17 cellular contexts compared by ENCODE assay signal in the genomic region with DNA sequence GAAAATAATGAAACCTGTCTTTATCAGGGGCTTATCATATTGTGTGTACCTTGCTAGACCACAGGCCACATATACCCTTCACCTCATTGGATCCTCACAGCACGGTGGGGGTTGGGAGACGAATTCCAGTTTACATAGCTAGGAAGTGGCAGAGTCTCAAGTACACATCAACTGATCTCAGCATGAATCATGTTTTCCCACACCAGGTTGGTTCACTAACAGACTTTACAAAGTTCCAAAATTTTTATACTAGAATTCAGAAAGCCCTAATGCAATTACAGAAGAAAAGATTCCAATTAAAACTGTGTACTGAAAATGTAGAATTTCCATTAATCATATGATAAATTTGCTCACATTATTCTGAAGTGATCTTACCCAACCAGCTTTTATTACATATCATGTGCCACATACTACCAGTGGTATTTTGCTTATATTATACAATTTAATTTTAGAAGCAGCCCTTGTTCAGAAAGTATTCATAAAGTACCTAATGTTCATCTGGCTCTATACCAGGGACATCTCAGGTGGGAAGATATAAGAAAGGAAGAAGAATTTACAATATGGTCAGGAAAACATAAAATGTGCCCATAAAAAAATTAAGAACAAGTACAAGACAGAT.
DNase-seq lines count a peak whose midpoint lies in the region; ATAC-seq, FAIRE-seq and TF ChIP-seq lines count a peak whose summit lies in the region.
"Had no signal": no experiment of that assay in that cellular context is flagged by ENCODE, and none has a peak within 500 bp of the region (broad histone marks: within the 10 kb centered on the region; RNA-seq: fewer than 3 reads in every experiment).

No MANE protein-coding gene starts in this region.

- TF ChIP-seq CTCF in A549 (IDR thresholded peaks at IDR 0.05), result no peak
- no peak for TF ChIP-seq CTCF in IMR-90 (conservative IDR thresholded peaks at IDR 0.05; ENCODE audit: low read depth, low read length)
- no peak for TF ChIP-seq CTCF in K562 (IDR thresholded peaks at IDR 0.05 in 2 of 3, conservative IDR thresholded peaks at IDR 0.05 in 1 of 3; ENCODE audit: insufficient read depth in 2 of 3, low read depth in 1 of 3, low read length in 3 of 3)
- no peak for TF ChIP-seq CTCF in keratinocyte (optimal IDR thresholded peaks at IDR 0.05 in 1 of 3, IDR thresholded peaks at IDR 0.05 in 1 of 3, conservative IDR thresholded peaks at IDR 0.05 in 1 of 3; ENCODE audit: extremely low read depth in 1 of 3, insufficient read depth in 2 of 3, low read length in 3 of 3)
- no peak for TF ChIP-seq CTCF in tibial artery (IDR thresholded peaks at IDR 0.05)

- TF ChIP-seq EP300 in A549 (IDR thresholded peaks at IDR 0.05) (no peak), K562 (IDR thresholded peaks at IDR 0.05; ENCODE audit: low read length) (no peak)

- H4K20me1 ChIP-seq in IMR-90 (ENCODE audit: insufficient read depth, low read length), result no peaks in the 10 kb centered on the region
- no peaks in the 10 kb centered on the region for H4K20me1 ChIP-seq in K562 (replicated peaks; ENCODE audit: control insufficient read depth, insufficient read depth, low read length)
- no peaks in the 10 kb centered on the region for H4K20me1 ChIP-seq in keratinocyte (ENCODE audit: control insufficient read depth, extremely low read depth, insufficient read depth, low read length)

- no peaks in the 10 kb centered on the region for H3K4me1 Mint-ChIP-seq in CD8-positive, alpha-beta memory T cell

- peaks cover 14 to 24% (median 16%) of the 10 kb centered on the region in 3 donors for H3K36me3 Mint-ChIP-seq in CD8-positive, alpha-beta memory T cell

- TF ChIP-seq RAD21 in A549 (conservative IDR thresholded peaks at IDR 0.05 in 1 of 2, IDR thresholded peaks at IDR 0.05 in 1 of 2) (no peak), IMR-90 (IDR thresholded peaks at IDR 0.05; ENCODE audit: low read length) (no peak), K562 (CRISPR knock-in tag; conservative IDR thresholded peaks at IDR 0.05 in 1 of 2, IDR thresholded peaks at IDR 0.05 in 1 of 2) (no peak)

- ATAC-seq in A549, result peak; percentile 74; a peak in 4 of 6 replicates
- peak; percentile 89 for ATAC-seq in IMR-90 (ENCODE audit: low read depth)
- ATAC-seq in K562, result no peak
- no peak for ATAC-seq in HG03432 (IDR thresholded peaks at IDR 0.05; ENCODE audit: unreplicated experiment)
- ATAC-seq in GM18520 (IDR thresholded peaks at IDR 0.05; ENCODE audit: unreplicated experiment), result no peak

- H2AK5ac ChIP-seq in IMR-90 (ENCODE audit: low read depth, low read length), result no peak overlapping the region

- H3K4me3 ChIP-seq in A549 (no peak overlapping the region), IMR-90 (ENCODE audit: insufficient read depth, low read depth, low read length) (no peak overlapping the region), K562 (no peak overlapping the region), keratinocyte (ENCODE audit: control insufficient read depth in 2 of 3, extremely low read depth in 1 of 3, insufficient read depth in 2 of 3, low read depth in 1 of 3, low read length in 3 of 3) (no peak overlapping the region), tibial artery (no peak overlapping the region)
- no peak overlapping the region for H3K4me3 ChIP-seq in CD8-positive, alpha-beta memory T cell (ENCODE audit: low read length)
- H3K4me3 ChIP-seq: lung, SK-N-MC, testis had no signal

- H3K23ac ChIP-seq in IMR-90 (ENCODE audit: low read depth, low read length), result no peak overlapping the region

- BruUV-seq in IMR-90 (replicated peaks; lab: Mats Ljungman, UMichigan) (no TSS peak), K562 (replicated peaks; lab: Mats Ljungman, UMichigan) (no TSS peak)

- 14% methylated on average over 2 of the region's 2 CpGs for WGBS in A549 (ENCODE audit: missing lambda C conversion rate)
- WGBS in IMR-90 (ENCODE audit: extremely low coverage in 2 of 2, insufficient read length in 1 of 2), 2 experiments, result no CpG with 5 or more reads among the region's 2 CpGs
- 0% methylated on average over 2 of the region's 2 CpGs for WGBS in K562 (ENCODE audit: insufficient coverage, low coverage, missing lambda C conversion rate)

- H3K79me2 ChIP-seq in K562 (ENCODE audit: control insufficient read depth, insufficient read depth, low read length), result no peaks in the 10 kb centered on the region
- H3K79me2 ChIP-seq in keratinocyte (ENCODE audit: control insufficient read depth, insufficient read depth, low read length), result no peaks in the 10 kb centered on the region

- in situ Hi-C loops in IMR-90 (cut with MboI; ENCODE audit: low sequenced_read_pairs), result no loop called here
- in situ Hi-C loops in K562 (cut with MboI), result no loop called here

- no peak overlapping the region for H4K91ac ChIP-seq in IMR-90 (ENCODE audit: insufficient read depth, low read depth, low read length)

- H3K14ac ChIP-seq in IMR-90 (replicated peaks; ENCODE audit: low read depth, low read length), result no peak overlapping the region

- peaks cover 5% of the 10 kb centered on the region; the same call in 1 of the 2 replicates for H3K9me1 ChIP-seq in IMR-90 (ENCODE audit: insufficient read depth, low read length)
- H3K9me1 ChIP-seq in K562 (ENCODE audit: control insufficient read depth, insufficient read depth, low read length), result no peaks in the 10 kb centered on the region
- H3K9me1 ChIP-seq in keratinocyte (ENCODE audit: control insufficient read depth, extremely low read depth, insufficient read depth, low read length), result no peaks in the 10 kb centered on the region

- H3K27me3 ChIP-seq in IMR-90 (ENCODE audit: control insufficient read depth, insufficient read depth, low read length) (no peaks in the 10 kb centered on the region), K562 (ENCODE audit: control insufficient read depth in 2 of 2, insufficient read depth in 2 of 2, low read length in 2 of 2) (no peaks in the 10 kb centered on the region), keratinocyte (ENCODE audit: control insufficient read depth, extremely low read depth, insufficient read depth, low read length) (no peaks in the 10 kb centered on the region), tibial artery (no peaks in the 10 kb centered on the region)
- no peaks in the 10 kb centered on the region for H3K27me3 ChIP-seq in CD8-positive, alpha-beta memory T cell (ENCODE audit: insufficient read depth, low read length, poor library complexity, severe bottlenecking)
- H3K27me3 ChIP-seq: testis had no signal

- dilution Hi-C loops in IMR-90 (cut with HindIII; ENCODE audit: low sequenced_read_pairs, unreplicated experiment), result no loop called here
- dilution Hi-C loops in keratinocyte (cut with MboI; ENCODE audit: extremely low pct_ligation_motif_present, low sequenced_read_pairs), result no loop called here

- no peak overlapping the region for H2BK120ac ChIP-seq in IMR-90 (ENCODE audit: low read depth, low read length)

- H2AFZ ChIP-seq in IMR-90 (replicated peaks; ENCODE audit: low read length, poor library complexity), result no peak overlapping the region
- no peak overlapping the region for H2AFZ ChIP-seq in K562 (ENCODE audit: low read depth, low read length)
- no peak overlapping the region for H2AFZ ChIP-seq in keratinocyte (ENCODE audit: control insufficient read depth, low read length)

- H3K9me3 ChIP-seq in A549, result no peaks in the 10 kb centered on the region
- no peaks in the 10 kb centered on the region for H3K9me3 ChIP-seq in IMR-90 (ENCODE audit: control insufficient read depth, insufficient read depth, low read length)
- H3K9me3 ChIP-seq in K562 (replicated peaks; ENCODE audit: control insufficient read depth, insufficient read depth, low read depth, low read length), result no peaks in the 10 kb centered on the region
- H3K9me3 ChIP-seq in keratinocyte (ENCODE audit: control insufficient read depth, low read depth, low read length), result no peaks in the 10 kb centered on the region
- H3K9me3 ChIP-seq in tibial artery, result no peaks in the 10 kb centered on the region
- no peaks in the 10 kb centered on the region for H3K9me3 ChIP-seq in CD8-positive, alpha-beta memory T cell (ENCODE audit: low read length)
- H3K9me3 ChIP-seq: testis had no signal

- H3K4me1 ChIP-seq in A549, result peaks cover 20% of the 10 kb centered on the region
- peaks cover 5% of the 10 kb centered on the region for H3K4me1 ChIP-seq in IMR-90 (ENCODE audit: control insufficient read depth, insufficient read depth, low read length)
- no peaks in the 10 kb centered on the region; a peak in 1 of 5 replicates for H3K4me1 ChIP-seq in K562 (replicated peaks in 1 of 2; ENCODE audit: control insufficient read depth in 2 of 2, insufficient read depth in 2 of 2, low read length in 2 of 2)
- peaks cover 5% of the 10 kb centered on the region for H3K4me1 ChIP-seq in keratinocyte (ENCODE audit: control insufficient read depth, extremely low read depth, insufficient read depth, low read length)
- no peaks in the 10 kb centered on the region for H3K4me1 ChIP-seq in tibial artery
- H3K4me1 ChIP-seq in CD8-positive, alpha-beta memory T cell (ENCODE audit: insufficient read depth, low read length), result no peaks in the 10 kb centered on the region
- H3K4me1 ChIP-seq: testis had no signal

- peak overlapping the region; percentile 9; the same call in 1 of the 2 replicates for H3K4ac ChIP-seq in IMR-90 (ENCODE audit: low read depth, low read length)

- peak overlapping the region; percentile 63 for H2BK5ac ChIP-seq in IMR-90 (ENCODE audit: low read depth, low read length, poor library complexity, severe bottlenecking)

- DNase-seq in A549 (ENCODE audit: low read depth in 1 of 2, low spot score in 1 of 2) (peak; percentile 31 to 50), IMR-90 (peak; percentile 74), K562 (ENCODE audit: extremely low read depth in 1 of 4, low spot score in 3 of 4) (no peak), keratinocyte (ENCODE audit: low read depth, low spot score) (no peak), tibial artery (no peak)
- no peak for DNase-seq in CD8-positive, alpha-beta memory T cell
- DNase-seq: activated CD4-positive, alpha-beta T cell treated with anti-CD3 and anti-CD28 coated beads for 1 hour; glutamatergic neuron; NCI-H524 treated with DMSO at 0.1 percent for 48 hours; posterior cingulate gyrus; testis had no signal

- intact Hi-C loops in IMR-90 (cut with micrococcal nuclease) (loop anchor here (10.0 kb wide), 1 partner anchor 248 kb away; no protein-coding TSS in a partner anchor), K562 (cut with micrococcal nuclease) (no loop called here), tibial artery (cut with DNase I; ENCODE audit: low total_unique reads) (no loop called here)

- H3K9ac ChIP-seq in IMR-90 (ENCODE audit: low read depth, low read length) (no peak overlapping the region), K562 (ENCODE audit: insufficient read depth in 1 of 2, low read depth in 2 of 2, low read length in 2 of 2) (no peak overlapping the region), keratinocyte (ENCODE audit: control insufficient read depth, extremely low read depth, insufficient read depth, low read length) (no peak overlapping the region)

- POLR2A ChIA-PET in A549 (lab: Yijun Ruan, JAX) (no interaction called here), IMR-90 (lab: Charles Lee; ENCODE audit: unreplicated experiment) (no interaction called here), K562 (lab: Yijun Ruan, JAX) (interaction anchor here (0.6 kb wide), 1 partner anchor 10 kb away, joined by 3 read pairs; no protein-coding TSS in a partner anchor)
- POLR2A ChIA-PET in CD8-positive, alpha-beta memory T cell (lab: Charles Lee), result no interaction called here

- H2AK9ac ChIP-seq in IMR-90 (replicated peaks; ENCODE audit: low read depth, low read length, poor library complexity), result no peak overlapping the region

- peak overlapping the region; percentile 50 for H3K4me2 ChIP-seq in A549
- no peak overlapping the region for H3K4me2 ChIP-seq in IMR-90 (ENCODE audit: low read depth, low read length)
- H3K4me2 ChIP-seq in K562 (ENCODE audit: insufficient read depth, low read length), result no peak overlapping the region
- no peak overlapping the region for H3K4me2 ChIP-seq in keratinocyte (ENCODE audit: control insufficient read depth, extremely low read depth, insufficient read depth, low read depth, low read length)

- CTCF ChIA-PET in A549 (lab: Yijun Ruan, JAX), result no interaction called here
- CTCF ChIA-PET in IMR-90 (lab: Yijun Ruan, JAX), result no interaction called here
- CTCF ChIA-PET in K562 (lab: Yijun Ruan, JAX; ENCODE audit: low intra/inter-chr PET ratio), result no interaction called here
- CTCF ChIA-PET in CD8-positive, alpha-beta memory T cell (lab: Charles Lee), result no interaction called here

- H3K9me3 Mint-ChIP-seq in CD8-positive, alpha-beta memory T cell, result no peaks in the 10 kb centered on the region
- H3K9me3 Mint-ChIP-seq: activated T-helper 2 cell treated with anti-CD3 and anti-CD28 coated beads, Interferon-gamma antibody, Interleukin-2, Interleukin-4, amounts not matched to agents 10 μg/mL and 5 μg/mL and 100 μg/mL, durations not matched to agents 14 hours and 24 hours and 36 hours had no signal

- H3K18ac ChIP-seq in IMR-90 (ENCODE audit: low read depth, low read length), result no peak overlapping the region

- H3K79me1 ChIP-seq in IMR-90 (ENCODE audit: low read depth in 1 of 2, low read length in 2 of 2), result 0 out of 4 replicates have a peak, but pooled peaks cover 0 to 3% of the 10 kb centered on the region in 2 experiments

- no peak for FAIRE-seq in A549 (lab: Jason Lieb, UNC)
- FAIRE-seq in K562 (lab: Jason Lieb, UNC), result no peak
- peak; percentile 72 for FAIRE-seq in keratinocyte (lab: Jason Lieb, UNC)
- FAIRE-seq: G401.6 had no signal

- H3K27me3 Mint-ChIP-seq in CD8-positive, alpha-beta memory T cell, result no peaks in the 10 kb centered on the region

- H3K27ac Mint-ChIP-seq in CD8-positive, alpha-beta memory T cell, result no peak overlapping the region
- H3K27ac Mint-ChIP-seq: activated T-helper 2 cell treated with anti-CD3 and anti-CD28 coated beads, Interferon-gamma antibody, Interleukin-2, Interleukin-4, amounts not matched to agents 10 μg/mL and 5 μg/mL and 100 μg/mL, durations not matched to agents 14 hours and 24 hours and 36 hours had no signal

- H2BK15ac ChIP-seq in IMR-90 (ENCODE audit: low read depth, low read length), result peak overlapping the region; percentile 8; the same call in 1 of the 3 replicates

- no peak overlapping the region for H3K4me3 Mint-ChIP-seq in CD8-positive, alpha-beta memory T cell

- TF ChIP-seq POLR2A in A549 (IDR thresholded peaks at IDR 0.05; ENCODE audit: low read length) (no peak), IMR-90 (IDR thresholded peaks at IDR 0.05; ENCODE audit: low read depth, low read length) (no peak), K562 (conservative IDR thresholded peaks at IDR 0.05) (no peak)

- no peak overlapping the region for H4K8ac ChIP-seq in IMR-90 (ENCODE audit: low read depth in 2 of 2, low read length in 2 of 2)

- no peaks in the 10 kb centered on the region for H3K36me3 ChIP-seq in IMR-90 (ENCODE audit: control insufficient read depth, insufficient read depth, low read length)
- H3K36me3 ChIP-seq in K562 (ENCODE audit: control insufficient read depth, insufficient read depth, low read length), result no peaks in the 10 kb centered on the region
- no peaks in the 10 kb centered on the region for H3K36me3 ChIP-seq in keratinocyte (ENCODE audit: control insufficient read depth in 2 of 2, extremely low read depth in 1 of 2, insufficient read depth in 2 of 2, low read length in 2 of 2)
- no peaks in the 10 kb centered on the region for H3K36me3 ChIP-seq in tibial artery
- H3K36me3 ChIP-seq in CD8-positive, alpha-beta memory T cell (ENCODE audit: insufficient read depth, low read length), result no peaks in the 10 kb centered on the region

- no peak overlapping the region for H3K56ac ChIP-seq in IMR-90 (ENCODE audit: extremely low read depth, insufficient read depth, low read length)

- H4K5ac ChIP-seq in IMR-90 (ENCODE audit: low read depth, low read length), result no peak overlapping the region

- H2BK20ac ChIP-seq in IMR-90 (ENCODE audit: low read depth, low read length), result no peak overlapping the region

- peak overlapping the region; percentile 12 to 23; a peak in 1 of 6 replicates for H3K27ac ChIP-seq in A549
- no peak overlapping the region for H3K27ac ChIP-seq in IMR-90 (ENCODE audit: insufficient read depth, low read length)
- no peak overlapping the region for H3K27ac ChIP-seq in K562 (ENCODE audit: extremely low read depth, low read depth, low read length)
- H3K27ac ChIP-seq in keratinocyte (ENCODE audit: control insufficient read depth, insufficient read depth, low read length), result no peak overlapping the region
- H3K27ac ChIP-seq in tibial artery, result no peak overlapping the region
- H3K27ac ChIP-seq in CD8-positive, alpha-beta memory T cell (ENCODE audit: low read depth, low read length), result no peak overlapping the region
- H3K27ac ChIP-seq: SK-N-MC, testis had no signal

Comparison
In these comparisons a context has a peak if more than half of its experiments do, and no peak if none do; other contexts are left out.
1. ATAC-seq: peak in A549 (2 of 2) and IMR-90 (single experiment); none in K562 (single experiment), HG03432 (single experiment) and GM18520 (single experiment).
2. DNase-seq: peak in A549 (2 of 2) and IMR-90 (single experiment); none in K562 (0 of 4), keratinocyte (single experiment), tibial artery (0 of 2) and CD8-positive, alpha-beta memory T cell (0 of 5).
3. H3K27ac ChIP-seq: peak in A549 (2 of 2); none in IMR-90 (single experiment), K562 (single experiment), keratinocyte (single experiment), tibial artery (0 of 2) and CD8-positive, alpha-beta memory T cell (single experiment).